1 cellular context compared by ENCODE assay signal in genomic region chr11:97965849-97966646, GRCh38.
A peak's percentile ranks its signal among the peaks of the same experiment; 100 is the strongest.
TF ChIP-seq lines count a peak whose summit lies in the region.

No MANE protein-coding gene starts in this region.

TF ChIP-seq in K562, 482 proteins besides CTCF, POLR2A, EP300 and RAD21 (continued from another document):
- TF ChIP-seq STAT6 (CRISPR knock-in tag; IDR thresholded peaks at IDR 0.05) (no peak), ZNF175 (CRISPR knock-in tag; IDR thresholded peaks at IDR 0.05; ENCODE audit: low read depth) (0 out of 2 replicates have a peak, but pooled peaks have one; percentile 56), CGGBP1 (CRISPR knock-in tag; IDR thresholded peaks at IDR 0.05) (no peak), FOSL1 (tag; conservative IDR thresholded peaks at IDR 0.05) (peak; percentile 94), ZNF347 (CRISPR knock-in tag; IDR thresholded peaks at IDR 0.05; ENCODE audit: low read depth) (no peak), CAMTA2 (CRISPR knock-in tag; conservative IDR thresholded peaks at IDR 0.05) (no peak), DNMT1 (IDR thresholded peaks at IDR 0.05) (no peak), RBM34 (IDR thresholded peaks at IDR 0.05; ENCODE audit: borderline replicate concordance, insufficient read depth, low read length) (no peak), ZNF518B (CRISPR knock-in tag; IDR thresholded peaks at IDR 0.05) (no peak), TAF9B (IDR thresholded peaks at IDR 0.05; ENCODE audit: partially characterized antibody) (no peak), ZNF75A (CRISPR knock-in tag; IDR thresholded peaks at IDR 0.05) (peak; percentile 84)
